ENCODE assay signal across 18 cellular contexts in the genomic region with DNA sequence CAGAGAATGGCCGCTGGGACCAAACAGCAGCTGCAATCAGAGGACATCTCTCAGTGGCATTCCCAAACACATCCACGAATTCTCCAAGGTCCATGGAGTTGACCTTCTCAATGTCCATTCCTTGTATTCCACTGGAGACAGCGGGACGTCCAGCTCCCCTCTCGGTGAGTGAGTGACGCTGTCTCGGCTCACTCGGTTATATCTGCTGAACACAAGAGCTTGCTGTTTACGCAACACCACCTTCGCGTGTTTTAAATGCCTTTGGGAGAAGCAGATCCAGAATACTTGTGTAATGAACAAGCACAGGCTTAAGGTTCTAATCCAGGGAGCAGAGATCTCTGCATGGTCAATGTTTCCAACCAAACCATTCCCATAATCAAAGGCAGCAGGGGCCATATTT. TPM values are rescaled to one million over a fixed set of nuclear protein-coding genes. Genes with fewer than 3 reads are reported as not detected.
"Had no signal": no experiment of that assay in that cellular context is flagged by ENCODE, and none has a peak within 500 bp of the region (broad histone marks: within the 10 kb centered on the region; RNA-seq: fewer than 3 reads in every experiment).

URAD (minus strand) TSS at position 174 of the 400 bp plus-strand sequence; CDS start at position 118, 56 bp downstream.

- ATAC-seq: activated T-helper 17 cell treated with anti-CD3 and anti-CD28 coated beads, Interleukin-2, amount 50 U/mL, for 72 hours; left ventricle myocardium superior; natural killer cell treated with Interleukin-12 subunit alpha and Interleukin-12 subunit beta and Interleukin-15 and Interleukin-18, amount 100 ng/mL, for 72 hours; T-cell had no signal

- H3K27ac Mint-ChIP-seq: activated naive CD4-positive, alpha-beta T cell treated with anti-CD3 and anti-CD28 coated beads, Interleukin-2, amount 10 ng/mL, durations not matched to agents 7 days and 5 days; activated T-helper 17 cell treated with anti-CD3 and anti-CD28 coated beads, Interleukin-2, amount 50 U/mL, for 72 hours; memory B cell; natural killer cell treated with Interleukin-12 subunit alpha and Interleukin-12 subunit beta and Interleukin-15 and Interleukin-18, amount 100 ng/mL, for 72 hours; T-cell; type B pancreatic cell had no signal

- DNase-seq: activated CD4-positive, alpha-beta T cell treated with anti-CD3 and anti-CD28 coated beads, Interleukin-2, amount 50 U/mL, for 4 hours; activated CD4-positive, CD25-positive, alpha-beta regulatory T cell treated with anti-CD3 and anti-CD28 coated beads, Interleukin-2, amount 50 U/mL, for 72 hours; activated naive CD4-positive, alpha-beta T cell treated with anti-CD3 and anti-CD28 coated beads, Interleukin-2, amount 10 ng/mL, durations not matched to agents 7 days and 5 days; activated T-cell treated with anti-CD3 and anti-CD28 coated beads for 4 hours; kidney; left ventricle myocardium superior; nucleus accumbens; retina; stimulated activated CD4-positive, alpha-beta T cell treated with anti-CD3 and anti-CD28 coated beads, Interleukin-2, amount 100 ng/mL, for 48 hours; stimulated activated naive CD4-positive, alpha-beta T cell; T-cell; T-helper 9 cell had no signal

- H3K4me3 Mint-ChIP-seq: activated naive CD4-positive, alpha-beta T cell treated with anti-CD3 and anti-CD28 coated beads, Interleukin-2, amount 10 ng/mL, durations not matched to agents 7 days and 5 days; activated T-helper 17 cell treated with anti-CD3 and anti-CD28 coated beads, Interleukin-2, amount 50 U/mL, for 72 hours; memory B cell; natural killer cell treated with Interleukin-12 subunit alpha and Interleukin-12 subunit beta and Interleukin-15 and Interleukin-18, amount 100 ng/mL, for 72 hours; T-cell; type B pancreatic cell had no signal

- H3K27ac ChIP-seq: esophagus muscularis mucosa had no signal

- H3K4me3 ChIP-seq: esophagus muscularis mucosa had no signal

- H3K36me3 ChIP-seq: esophagus muscularis mucosa had no signal

- H3K4me1 Mint-ChIP-seq: activated naive CD4-positive, alpha-beta T cell treated with anti-CD3 and anti-CD28 coated beads, Interleukin-2, amount 10 ng/mL, durations not matched to agents 7 days and 5 days; activated T-helper 17 cell treated with anti-CD3 and anti-CD28 coated beads, Interleukin-2, amount 50 U/mL, for 72 hours; T-cell had no signal

- H3K4me1 ChIP-seq: esophagus muscularis mucosa had no signal

- H3K36me3 Mint-ChIP-seq: activated naive CD4-positive, alpha-beta T cell treated with anti-CD3 and anti-CD28 coated beads, Interleukin-2, amount 10 ng/mL, durations not matched to agents 7 days and 5 days; memory B cell; natural killer cell treated with Interleukin-12 subunit alpha and Interleukin-12 subunit beta and Interleukin-15 and Interleukin-18, amount 100 ng/mL, for 72 hours; T-cell; type B pancreatic cell had no signal

- H3K9me3 Mint-ChIP-seq: activated naive CD4-positive, alpha-beta T cell treated with anti-CD3 and anti-CD28 coated beads, Interleukin-2, amount 10 ng/mL, durations not matched to agents 7 days and 5 days; activated T-helper 17 cell treated with anti-CD3 and anti-CD28 coated beads, Interleukin-2, amount 50 U/mL, for 72 hours; memory B cell; natural killer cell treated with Interleukin-12 subunit alpha and Interleukin-12 subunit beta and Interleukin-15 and Interleukin-18, amount 100 ng/mL, for 72 hours; T-cell; type B pancreatic cell had no signal

- H3K9me3 ChIP-seq: esophagus muscularis mucosa had no signal

RNA-seq across cellular contexts. Expression of gene URAD, which starts in this region (rescaled TPM):
- total RNA-seq: activated T-helper 17 cell treated with anti-CD3 and anti-CD28 coated beads, Interleukin-2, amount 50 U/mL, for 72 hours; cardiac septum; esophagus muscularis mucosa; kidney; left ventricle myocardium superior; natural killer cell treated with Interleukin-12 subunit alpha and Interleukin-12 subunit beta and Interleukin-15 and Interleukin-18, amount 100 ng/mL, for 72 hours; T-cell had no signal
